Comparison of ENCODE assay signal across 8 cellular contexts in genomic region chr17:42116705-42117396, GRCh38. TPM values are rescaled to one million over a fixed set of nuclear protein-coding genes. Genes with fewer than 3 reads are reported as not detected.
DNase-seq lines count a peak whose midpoint lies in the region; ATAC-seq and TF ChIP-seq lines count a peak whose summit lies in the region.

No MANE protein-coding gene starts in this region.

- no peaks in the 10 kb centered on the region for H3K27me3 Mint-ChIP-seq in activated CD4-positive, alpha-beta T cell treated with anti-CD3 and anti-CD28 coated beads for 36 hours

- no peak overlapping the region for H3K4me3 ChIP-seq in left lung

- H3K4me1 Mint-ChIP-seq in activated CD4-positive, alpha-beta T cell treated with anti-CD3 and anti-CD28 coated beads for 36 hours: peaks cover 37% of the 10 kb centered on the region

- H3K27me3 ChIP-seq in left lung: no peaks in the 10 kb centered on the region

- H3K27ac ChIP-seq in left lung: no peak overlapping the region

- DNase-seq in AG20443 (ENCODE audit: low spot score) (peak; percentile 82), HEK293T (ENCODE audit: extremely low spot score) (peak; percentile 75), NCI-H526 (lab: John Stamatoyannopoulos, UW) (peak; percentile 70 to 89), cerebellum (ENCODE audit: low spot score) (peak; percentile 85), left lung (peak; percentile 78 to 86)
- DNase-seq in activated CD4-positive, alpha-beta T cell treated with anti-CD3 and anti-CD28 coated beads for 36 hours: peak; percentile 90
- peak; percentile 72 for DNase-seq in stimulated activated CD4-positive, alpha-beta T cell treated with anti-CD3 and anti-CD28 coated beads, Interleukin-4, amount 100 ng/mL, for 48 hours (ENCODE audit: low read depth in 2 of 2)

- H3K36me3 ChIP-seq in left lung: peaks cover 0 to 30% of the 10 kb centered on the region in 2 donors

- H3K4me1 ChIP-seq in left lung: peaks cover 12 to 41% of the 10 kb centered on the region in 2 donors

- intact Hi-C loops in activated CD4-positive, alpha-beta T cell treated with anti-CD3 and anti-CD28 coated beads for 36 hours (cut with DNase I, micrococcal nuclease): loop anchor here (1.0 to 2.0 kb wide), 5 partner anchors 50 to 154 kb away; partner anchors contain the start of gene NKIRAS2 (in 1 of the 2)
- intact Hi-C loops in left lung (cut with DNase I): loop anchor here in 1 of 2 donors (2.0 to 10.0 kb wide), 2 partner anchors 92 to 156 kb away; partner anchors contain the start of gene NKIRAS2

- CTCF ChIA-PET in HEK293T (lab: Yijun Ruan, JAX): interaction anchor here (1.2 kb wide), 1 partner anchor 91 kb away, joined by 4 read pairs; no protein-coding TSS in a partner anchor
- CTCF ChIA-PET in activated CD4-positive, alpha-beta T cell treated with anti-CD3 and anti-CD28 coated beads for 36 hours (lab: Charles Lee): interaction anchor here (1.0 to 3.1 kb wide), 5 partner anchors 50 to 97 kb away, joined by 3 to 17 read pairs (median 7); partner anchors contain the start of gene NKIRAS2

- H3K9me3 Mint-ChIP-seq in activated CD4-positive, alpha-beta T cell treated with anti-CD3 and anti-CD28 coated beads for 36 hours (ENCODE audit: low read depth): no peaks in the 10 kb centered on the region

- peak; percentile 77 to 88 for TF ChIP-seq CTCF in left lung (IDR thresholded peaks at IDR 0.05)

- H3K4me3 Mint-ChIP-seq in activated CD4-positive, alpha-beta T cell treated with anti-CD3 and anti-CD28 coated beads for 36 hours: no peak overlapping the region

- peak overlapping the region; percentile 13 for H3K27ac Mint-ChIP-seq in activated CD4-positive, alpha-beta T cell treated with anti-CD3 and anti-CD28 coated beads for 36 hours

- POLR2A ChIA-PET in HEK293T (lab: Yijun Ruan, JAX): interaction anchor here (1.5 kb wide), 1 partner anchor 99 kb away, joined by 6 read pairs; the partner anchor contains the start of gene DNAJC7
- POLR2A ChIA-PET in activated CD4-positive, alpha-beta T cell treated with anti-CD3 and anti-CD28 coated beads for 36 hours (lab: Charles Lee): no interaction called here

- H3K9me3 ChIP-seq in left lung: no peaks in the 10 kb centered on the region

- peaks cover 39% of the 10 kb centered on the region for H3K36me3 Mint-ChIP-seq in activated CD4-positive, alpha-beta T cell treated with anti-CD3 and anti-CD28 coated beads for 36 hours (ENCODE audit: low read depth)

- peak; percentile 18 for ATAC-seq in activated CD4-positive, alpha-beta T cell treated with anti-CD3 and anti-CD28 coated beads for 36 hours
- peak; percentile 40 for ATAC-seq in left lung
- no peak for ATAC-seq in HG03439 (IDR thresholded peaks at IDR 0.05; ENCODE audit: unreplicated experiment)

TF ChIP-seq in HEK293T, 16 proteins besides CTCF, POLR2A, EP300 and RAD21:
- no peak for TF ChIP-seq LEF1 (IDR thresholded peaks at IDR 0.05; ENCODE audit: borderline replicate concordance)
- peak; percentile 99; the same call in 1 of the 2 replicates for TF ChIP-seq HDGF (IDR thresholded peaks at IDR 0.05; ENCODE audit: borderline replicate concordance)
- TF ChIP-seq SUZ12 (IDR thresholded peaks at IDR 0.05): no peak
- TF ChIP-seq ELF4 (IDR thresholded peaks at IDR 0.05): no peak
- TF ChIP-seq CTBP1 (IDR thresholded peaks at IDR 0.05; ENCODE audit: borderline replicate concordance): no peak
- TF ChIP-seq SP1 (IDR thresholded peaks at IDR 0.05): no peak

RNA-seq across cellular contexts. Expression of gene KAT2A, which starts 4.3 kb away (rescaled TPM):
- total RNA-seq in activated CD4-positive, alpha-beta T cell treated with anti-CD3 and anti-CD28 coated beads for 36 hours: 10 to 100 TPM; 46.2 to 54.8 TPM
- total RNA-seq in cerebellum: 13.6 TPM
- 10 to 100 TPM; 39.9 to 46.8 TPM for total RNA-seq in left lung

RNA-seq across cellular contexts. Expression of gene DHX58, which starts 4.3 kb away (rescaled TPM):
- total RNA-seq in activated CD4-positive, alpha-beta T cell treated with anti-CD3 and anti-CD28 coated beads for 36 hours: 10 to 100 TPM; 23.8 to 31.1 TPM
- total RNA-seq in cerebellum (2.4 TPM), left lung (10 to 100 TPM; 21.6 TPM)

RNA-seq across cellular contexts. Expression of gene HSPB9, which starts 5.8 kb away (rescaled TPM):
- under 1 TPM; 0.09 to 0.11 TPM for total RNA-seq in activated CD4-positive, alpha-beta T cell treated with anti-CD3 and anti-CD28 coated beads for 36 hours
- total RNA-seq in cerebellum: 0.18 TPM
- total RNA-seq in left lung: not detected

RNA-seq across cellular contexts. Expression of gene ZNF385C, which starts 18.6 kb away (rescaled TPM):
- total RNA-seq in activated CD4-positive, alpha-beta T cell treated with anti-CD3 and anti-CD28 coated beads for 36 hours: under 1 TPM; 0.23 to 0.30 TPM
- total RNA-seq in cerebellum (7.4 TPM), left lung (under 1 TPM; 0.31 to 0.50 TPM)

RNA-seq across cellular contexts. Expression of gene RAB5C, which starts 37.9 kb away (rescaled TPM):
- 10 to 100 TPM; 32.0 to 47.3 TPM for total RNA-seq in activated CD4-positive, alpha-beta T cell treated with anti-CD3 and anti-CD28 coated beads for 36 hours
- total RNA-seq in cerebellum: 37.7 TPM
- 100 to 1,000 TPM; 139 to 188 TPM for total RNA-seq in left lung
